17 cellular contexts compared by ENCODE assay signal in the genomic region with DNA sequence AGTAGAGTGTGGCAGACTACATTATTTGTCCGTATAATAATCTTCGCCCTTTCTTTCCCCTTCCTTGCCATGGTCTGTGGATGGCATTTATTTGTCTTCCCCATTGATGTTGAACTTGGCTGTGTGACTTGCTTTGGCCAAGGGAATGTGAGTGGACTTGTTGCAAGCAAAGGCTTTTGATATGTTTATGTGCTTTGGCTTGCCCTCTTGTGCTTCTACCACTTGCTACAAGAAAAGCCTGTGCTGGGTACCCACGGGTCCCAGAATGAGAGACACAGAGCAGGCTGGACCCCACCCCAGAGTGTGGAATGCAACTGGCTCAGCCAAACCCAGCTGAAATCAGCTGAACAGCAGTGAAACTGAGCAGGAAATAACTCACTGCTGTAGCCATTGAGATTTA.
A peak's percentile ranks its signal among the peaks of the same experiment; 100 is the strongest.
DNase-seq lines count a peak whose midpoint lies in the region; ATAC-seq and TF ChIP-seq lines count a peak whose summit lies in the region.
"Had no signal": no experiment of that assay in that cellular context is flagged by ENCODE, and none has a peak within 500 bp of the region (broad histone marks: within the 10 kb centered on the region; RNA-seq: fewer than 3 reads in every experiment).

No MANE protein-coding gene starts in this region.

- no peaks in the 10 kb centered on the region for H3K9me3 Mint-ChIP-seq in MCF 10A (ENCODE audit: unreplicated experiment)
- H3K9me3 Mint-ChIP-seq: CD8-positive, alpha-beta T cell; H9 had no signal

- peak overlapping the region; percentile 6 for H3K27ac Mint-ChIP-seq in MCF 10A (ENCODE audit: low read depth, unreplicated experiment)
- H3K27ac Mint-ChIP-seq: CD8-positive, alpha-beta T cell; H9 had no signal

- no peaks in the 10 kb centered on the region for H3K9me3 ChIP-seq in breast epithelium
- H3K9me3 ChIP-seq in spleen = no peaks in the 10 kb centered on the region

- H3K4me3 ChIP-seq in breast epithelium = no peak overlapping the region
- H3K4me3 ChIP-seq in spleen = no peak overlapping the region

- POLR2A ChIA-PET in MCF 10A (lab: Yijun Ruan, JAX) = interaction anchor here (0.7 kb wide), 1 partner anchor 93 kb away, joined by 3 read pairs; the partner anchor contains the start of genes DCAF16 and NCAPG
- POLR2A ChIA-PET in HEK293T (lab: Yijun Ruan, JAX) = no interaction called here

- H3K36me3 ChIP-seq in breast epithelium (no peaks in the 10 kb centered on the region), spleen (no peaks in the 10 kb centered on the region)

- CTCF ChIA-PET in MCF 10A (lab: Yijun Ruan, JAX) = interaction anchor here (0.7 kb wide), 1 partner anchor 128 kb away, joined by 3 read pairs; no protein-coding TSS in a partner anchor
- CTCF ChIA-PET in HEK293T (lab: Yijun Ruan, JAX) = no interaction called here

- TF ChIP-seq CTCF in MCF 10A (IDR thresholded peaks at IDR 0.05; ENCODE audit: unreplicated experiment) (no peak), breast epithelium (IDR thresholded peaks at IDR 0.05) (no peak), spleen (IDR thresholded peaks at IDR 0.05 in 8 of 11, conservative IDR thresholded peaks at IDR 0.05 in 3 of 11) (no peak)

- intact Hi-C loops in MCF 10A (cut with micrococcal nuclease) (no loop called here), breast epithelium (cut with DNase I; ENCODE audit: low total_unique reads) (no loop called here), spleen (cut with DNase I; ENCODE audit: low total_unique reads) (no loop called here)

- H3K4me1 ChIP-seq in breast epithelium (no peaks in the 10 kb centered on the region), spleen (no peaks in the 10 kb centered on the region)

- ATAC-seq in GM21825 (IDR thresholded peaks at IDR 0.05; ENCODE audit: unreplicated experiment) = no peak
- ATAC-seq: CD8-positive, alpha-beta T cell had no signal

- DNase-seq in MCF 10A (ENCODE audit: unreplicated experiment) (no peak), breast epithelium (ENCODE audit: low spot score in 2 of 2) (no peak), epithelial cell of prostate (ENCODE audit: low read depth, low spot score) (no peak), medulla oblongata (ENCODE audit: extremely low spot score) (peak; percentile 15), spleen (no peak), HEK293T (ENCODE audit: extremely low spot score) (no peak)
- DNase-seq in activated effector memory CD4-positive, alpha-beta T cell treated with anti-CD3 and anti-CD28 coated beads, Interleukin-2, amount 50 U/mL, for 16 hours = no peak
- DNase-seq: CD8-positive, alpha-beta T cell; COR-L47; DMS153; DMS79 treated with DMSO at 0.1 percent for 48 hours; EL; GOT3; H9 had no signal

- H3K27me3 Mint-ChIP-seq in MCF 10A (ENCODE audit: insufficient read depth, unreplicated experiment) = no peaks in the 10 kb centered on the region

- H3K4me1 Mint-ChIP-seq in MCF 10A (ENCODE audit: insufficient read depth, unreplicated experiment) = peaks cover 20% of the 10 kb centered on the region
- H3K4me1 Mint-ChIP-seq: CD14-positive monocyte had no signal

- BruUV-seq in MCF 10A (replicated peaks; lab: Mats Ljungman, UMichigan) = no TSS peak

- 71 to 85% (median 80%) methylated on average over 3 of the region's 3 CpGs for WGBS in spleen, 5 donors

- no peak overlapping the region for H3K4me3 Mint-ChIP-seq in MCF 10A (ENCODE audit: unreplicated experiment)
- H3K4me3 Mint-ChIP-seq: CD14-positive monocyte; CD8-positive, alpha-beta T cell; H9 had no signal

- H3K27me3 ChIP-seq in breast epithelium (no peaks in the 10 kb centered on the region), spleen (replicated peaks in 1 of 7) (no peaks in the 10 kb centered on the region)

- H3K27ac ChIP-seq in breast epithelium (no peak overlapping the region), epithelial cell of prostate (peak overlapping the region; percentile 58), spleen (no peak overlapping the region)
- H3K27ac ChIP-seq: 22Rv1 had no signal

- no peaks in the 10 kb centered on the region for H3K36me3 Mint-ChIP-seq in MCF 10A (ENCODE audit: insufficient read depth, unreplicated experiment)
- H3K36me3 Mint-ChIP-seq: CD14-positive monocyte; CD8-positive, alpha-beta T cell had no signal

- TF ChIP-seq POLR2A in breast epithelium (IDR thresholded peaks at IDR 0.05) = no peak
- no peak for TF ChIP-seq POLR2A in spleen (IDR thresholded peaks at IDR 0.05)

TF ChIP-seq in HEK293T, 16 proteins besides CTCF, POLR2A, EP300 and RAD21:
- TF ChIP-seq CTBP1 (IDR thresholded peaks at IDR 0.05; ENCODE audit: borderline replicate concordance) (no peak), NFRKB (IDR thresholded peaks at IDR 0.05) (no peak), SP1 (IDR thresholded peaks at IDR 0.05) (no peak), ARNT (IDR thresholded peaks at IDR 0.05) (no peak), TARDBP (IDR thresholded peaks at IDR 0.05) (no peak), FOXA1 (IDR thresholded peaks at IDR 0.05) (no peak), FOXM1 (IDR thresholded peaks at IDR 0.05; ENCODE audit: borderline replicate concordance) (no peak), FOXK2 (IDR thresholded peaks at IDR 0.05) (no peak), ZNF384 (IDR thresholded peaks at IDR 0.05) (no peak), SUZ12 (IDR thresholded peaks at IDR 0.05) (no peak), L3MBTL2 (conservative IDR thresholded peaks at IDR 0.05) (no peak), LEF1 (IDR thresholded peaks at IDR 0.05; ENCODE audit: borderline replicate concordance) (no peak), HDGF (IDR thresholded peaks at IDR 0.05; ENCODE audit: borderline replicate concordance) (no peak), BHLHE40 (IDR thresholded peaks at IDR 0.05; ENCODE audit: borderline replicate concordance) (no peak), ELF4 (IDR thresholded peaks at IDR 0.05) (no peak)
- TF ChIP-seq, protein P1, sequence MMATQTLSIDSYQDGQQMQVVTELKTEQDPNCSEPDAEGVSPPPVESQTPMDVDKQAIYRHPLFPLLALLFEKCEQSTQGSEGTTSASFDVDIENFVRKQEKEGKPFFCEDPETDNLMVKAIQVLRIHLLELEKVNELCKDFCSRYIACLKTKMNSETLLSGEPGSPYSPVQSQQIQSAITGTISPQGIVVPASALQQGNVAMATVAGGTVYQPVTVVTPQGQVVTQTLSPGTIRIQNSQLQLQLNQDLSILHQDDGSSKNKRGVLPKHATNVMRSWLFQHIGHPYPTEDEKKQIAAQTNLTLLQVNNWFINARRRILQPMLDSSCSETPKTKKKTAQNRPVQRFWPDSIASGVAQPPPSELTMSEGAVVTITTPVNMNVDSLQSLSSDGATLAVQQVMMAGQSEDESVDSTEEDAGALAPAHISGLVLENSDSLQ (IDR thresholded peaks at IDR 0.05) = no peak
